In genomic region chr15:76116138-76116885, GRCh38 we compare ENCODE assay signal across 23 cellular contexts. TPM values are rescaled to one million over a fixed set of nuclear protein-coding genes. Genes with fewer than 3 reads are reported as not detected.
"Had no signal": no experiment of that assay in that cellular context is flagged by ENCODE, and none has a peak within 500 bp of the region (broad histone marks: within the 10 kb centered on the region; RNA-seq: fewer than 3 reads in every experiment).

No MANE protein-coding gene starts in this region.

- H3K9me3 ChIP-seq: esophagus muscularis mucosa, left lung, right atrium auricular region, suprapubic skin had no signal

- H3K4me3 ChIP-seq: esophagus muscularis mucosa, left lung, right atrium auricular region, skin epidermis, suprapubic skin had no signal

- H3K9me3 Mint-ChIP-seq: activated T-cell treated with anti-CD3 and anti-CD28 coated beads, Interleukin-2, amount 50 U/mL, for 72 hours; natural killer cell had no signal

- ATAC-seq: activated CD8-positive, alpha-beta T cell treated with anti-CD3 and anti-CD28 coated beads, Interleukin-2, amount 10 ng/mL, durations not matched to agents 7 days and 5 days; activated T-cell treated with anti-CD3 and anti-CD28 coated beads, Interleukin-2, amount 50 U/mL, for 72 hours; left lung; natural killer cell; stimulated activated naive CD8-positive, alpha-beta T cell treated with anti-CD3 and anti-CD28 coated beads, Interleukin-15, Interleukin-2, amounts not matched to agents 100 U/mL and 50 U/mL, for 24 hours; T-helper 17 cell had no signal

- H3K36me3 Mint-ChIP-seq: activated naive CD8-positive, alpha-beta T cell; natural killer cell had no signal

- H3K4me3 Mint-ChIP-seq: activated CD8-positive, alpha-beta T cell treated with anti-CD3 and anti-CD28 coated beads, Interleukin-2, amount 10 ng/mL, durations not matched to agents 7 days and 5 days; activated naive CD8-positive, alpha-beta T cell; activated T-cell treated with anti-CD3 and anti-CD28 coated beads, Interleukin-2, amount 50 U/mL, for 72 hours; natural killer cell; T-helper 17 cell had no signal

- H3K27me3 ChIP-seq: left lung, right atrium auricular region had no signal

- H3K4me1 ChIP-seq: esophagus muscularis mucosa, left lung, right atrium auricular region had no signal

- H3K36me3 ChIP-seq: esophagus muscularis mucosa, left lung, right atrium auricular region, suprapubic skin, WERI-Rb-1 had no signal

- H3K27ac Mint-ChIP-seq: activated CD8-positive, alpha-beta T cell treated with anti-CD3 and anti-CD28 coated beads, Interleukin-2, amount 10 ng/mL, durations not matched to agents 7 days and 5 days; activated naive CD8-positive, alpha-beta T cell; activated T-cell treated with anti-CD3 and anti-CD28 coated beads, Interleukin-2, amount 50 U/mL, for 72 hours; natural killer cell; progenitor cell of endocrine pancreas; T-helper 17 cell had no signal

- H3K27ac ChIP-seq: esophagus muscularis mucosa, left lung, right atrium auricular region, skin epidermis, suprapubic skin, WERI-Rb-1 had no signal

- H3K4me1 Mint-ChIP-seq: natural killer cell, T-helper 17 cell had no signal

- DNase-seq: activated CD4-positive, alpha-beta T cell treated with anti-CD3 and anti-CD28 coated beads for 4 hours; activated CD8-positive, alpha-beta memory T cell treated with anti-CD3 and anti-CD28 coated beads, Interleukin-2, amount 50 U/mL, for 4 hours; activated CD8-positive, alpha-beta T cell treated with anti-CD3 and anti-CD28 coated beads, Interleukin-2, amount 10 ng/mL, durations not matched to agents 7 days and 5 days; activated gamma-delta T cell treated with Interleukin-2 at 50 U/mL for 16 hours; activated T-cell treated with anti-CD3 and anti-CD28 coated beads, Interleukin-2, amount 50 U/mL, for 72 hours; amniotic stem cell; caudate nucleus; hippocampal formation; left lung; mammary epithelial cell; natural killer cell; occipital lobe; stimulated activated CD4-positive, alpha-beta T cell treated with anti-CD3 and anti-CD28 coated beads, Interleukin-4, amount 100 ng/mL, for 4 hours; stimulated activated CD8-positive, alpha-beta memory T cell treated with anti-CD3 and anti-CD28 coated beads, Interleukin-4, amount 100 ng/mL, for 48 hours; stimulated activated naive CD8-positive, alpha-beta T cell treated with anti-CD3 and anti-CD28 coated beads, Interleukin-15, Interleukin-2, amounts not matched to agents 100 U/mL and 50 U/mL, for 24 hours; T-helper 17 cell; WERI-Rb-1 had no signal

RNA-seq across cellular contexts. Expression of gene TMEM266, which starts 56.5 kb away (rescaled TPM):
- total RNA-seq: activated CD8-positive, alpha-beta T cell treated with anti-CD3 and anti-CD28 coated beads, Interleukin-2, amount 10 ng/mL, durations not matched to agents 7 days and 5 days; activated T-cell treated with anti-CD3 and anti-CD28 coated beads, Interleukin-2, amount 50 U/mL, for 72 hours; natural killer cell; T-helper 17 cell had no signal
